In genomic region chr10:1153253-1153763, GRCh38 we compare ENCODE assay signal across 23 cellular contexts.
DNase-seq lines count a peak whose midpoint lies in the region; ATAC-seq and TF ChIP-seq lines count a peak whose summit lies in the region.
"Had no signal": no experiment of that assay in that cellular context is flagged by ENCODE, and none has a peak within 500 bp of the region (broad histone marks: within the 10 kb centered on the region; RNA-seq: fewer than 3 reads in every experiment).

No MANE protein-coding gene starts in this region.

- H3K27me3 ChIP-seq in BLaER1 treated with 17β-estradiol and CSF1 and Interleukin-3, amounts not matched to agents 10 nM and 100 nM, result peaks cover 0 to 10% (median 0%) of the 10 kb centered on the region in 11 experiments; a peak in 1 of 22 replicates
- H3K27me3 ChIP-seq in neural progenitor cell, result no peaks in the 10 kb centered on the region
- H3K27me3 ChIP-seq: SJCRH30 had no signal

- peaks cover 24% of the 10 kb centered on the region for H3K4me1 Mint-ChIP-seq in neural progenitor cell

- H3K36me3 ChIP-seq in BLaER1 treated with 17β-estradiol and CSF1 and Interleukin-3, amounts not matched to agents 10 nM and 100 nM, result no peaks in the 10 kb centered on the region
- no peaks in the 10 kb centered on the region for H3K36me3 ChIP-seq in neural progenitor cell
- H3K36me3 ChIP-seq: SJCRH30 had no signal

- H3K36me3 Mint-ChIP-seq in neural progenitor cell, result no peaks in the 10 kb centered on the region
- H3K36me3 Mint-ChIP-seq: CD8-positive, alpha-beta memory T cell had no signal

- no peaks in the 10 kb centered on the region for H3F3A ChIP-seq in neural progenitor cell (ENCODE audit: low read depth)

- peaks cover 21 to 85% (median 71%) of the 10 kb centered on the region in 10 experiments for H3K4me1 ChIP-seq in BLaER1 treated with 17β-estradiol and CSF1 and Interleukin-3, amounts not matched to agents 10 nM and 100 nM
- H3K4me1 ChIP-seq in neural progenitor cell, result peaks cover 8% of the 10 kb centered on the region
- H3K4me1 ChIP-seq: SJCRH30 had no signal

- H4K20me1 ChIP-seq in BLaER1 treated with 17β-estradiol and CSF1 and Interleukin-3, amounts not matched to agents 10 nM and 100 nM, result peaks cover 0 to 4% (median 0%) of the 10 kb centered on the region in 11 experiments; a peak in 2 of 22 replicates
- no peaks in the 10 kb centered on the region for H4K20me1 ChIP-seq in neural progenitor cell (ENCODE audit: low read depth)

- no peak overlapping the region for H3K27ac Mint-ChIP-seq in neural progenitor cell

- peaks cover 18% of the 10 kb centered on the region for H3K27me3 Mint-ChIP-seq in neural progenitor cell (ENCODE audit: insufficient read depth, low read depth)

- no peak for TF ChIP-seq CTCF in neural progenitor cell (IDR thresholded peaks at IDR 0.05)

- no peak for ATAC-seq in HG03457 (IDR thresholded peaks at IDR 0.05; ENCODE audit: unreplicated experiment)
- ATAC-seq: GM12878, HepG2 had no signal

- no peaks in the 10 kb centered on the region for H3K9me3 Mint-ChIP-seq in neural progenitor cell
- H3K9me3 Mint-ChIP-seq: CD8-positive, alpha-beta memory T cell had no signal

- no peaks in the 10 kb centered on the region for H3K79me2 ChIP-seq in neural progenitor cell (ENCODE audit: low read depth)

- peak overlapping the region in 9 of 11 experiments; percentile 28 to 94 (median 79); a peak in 16 of 22 replicates for H3K4me2 ChIP-seq in BLaER1 treated with 17β-estradiol and CSF1 and Interleukin-3, amounts not matched to agents 10 nM and 100 nM
- H3K4me2 ChIP-seq in neural progenitor cell, result no peak overlapping the region
- H3K4me2 ChIP-seq: KMS-11 had no signal

- H3K27ac ChIP-seq in BLaER1 treated with 17β-estradiol and CSF1 and Interleukin-3, amounts not matched to agents 10 nM and 100 nM, result no peak overlapping the region
- H3K27ac ChIP-seq in neural progenitor cell, result no peak overlapping the region
- H3K27ac ChIP-seq: C4-2B, HL-60, KMS-11, SJCRH30 had no signal

- no peak overlapping the region for H3K4me3 Mint-ChIP-seq in neural progenitor cell

- no peak overlapping the region for H3K9ac ChIP-seq in BLaER1 treated with 17β-estradiol and CSF1 and Interleukin-3, amounts not matched to agents 10 nM and 100 nM
- H3K9ac ChIP-seq in neural progenitor cell, result no peak overlapping the region
- H3K9ac ChIP-seq: KMS-11 had no signal

- in situ Hi-C loops in G401 (cut with HindIII; ENCODE audit: low sequenced_read_pairs), result no loop called here

- DNase-seq in G401 (ENCODE audit: low spot score) (peak; percentile 73), cerebellar cortex (ENCODE audit: low spot score) (peak; percentile 66), neural progenitor cell (ENCODE audit: low spot score) (no peak), HuH-7.5 (ENCODE audit: low spot score) (no peak)
- no peak for DNase-seq in stimulated activated naive CD4-positive, alpha-beta T cell (lab: John Stamatoyannopoulos, UW)
- DNase-seq: CD8-positive, alpha-beta memory T cell; DMS79; NCI-H1092 treated with DMSO at 0.1 percent for 48 hours; NCI-H1436 treated with DMSO at 0.1 percent for 48 hours; NCI-H2081; NCI-H2171; NCI-H345; NCI-H524 treated with DMSO at 0.1 percent for 48 hours; NCI-H82; OCI-M1; SJCRH30 had no signal

- H3K4me3 ChIP-seq in BLaER1 treated with 17β-estradiol and CSF1 and Interleukin-3, amounts not matched to agents 10 nM and 100 nM, result no peak overlapping the region
- H3K4me3 ChIP-seq in neural progenitor cell, result no peak overlapping the region
- H3K4me3 ChIP-seq: GM12878, SJCRH30 had no signal

- H3K9me3 ChIP-seq in BLaER1 treated with 17β-estradiol and CSF1 and Interleukin-3, amounts not matched to agents 10 nM and 100 nM (replicated peaks in 1 of 11), result peaks cover 0 to 4% (median under 1%) of the 10 kb centered on the region in 11 experiments; a peak in 5 of 22 replicates
- H3K9me3 ChIP-seq in neural progenitor cell (ENCODE audit: low read depth), result no peaks in the 10 kb centered on the region
- H3K9me3 ChIP-seq: SJCRH30 had no signal

- H2AFZ ChIP-seq in neural progenitor cell (replicated peaks), result peak overlapping the region; percentile 32

Comparison
In these comparisons a context has a peak if more than half of its experiments do, and no peak if none do; other contexts are left out.
1. DNase-seq: peak in G401 (single experiment) and cerebellar cortex (single experiment); none in neural progenitor cell (single experiment), HuH-7.5 (single experiment) and stimulated activated naive CD4-positive, alpha-beta T cell (0 of 6).